ENCODE assay signal across 1 cellular context in the genomic region with DNA sequence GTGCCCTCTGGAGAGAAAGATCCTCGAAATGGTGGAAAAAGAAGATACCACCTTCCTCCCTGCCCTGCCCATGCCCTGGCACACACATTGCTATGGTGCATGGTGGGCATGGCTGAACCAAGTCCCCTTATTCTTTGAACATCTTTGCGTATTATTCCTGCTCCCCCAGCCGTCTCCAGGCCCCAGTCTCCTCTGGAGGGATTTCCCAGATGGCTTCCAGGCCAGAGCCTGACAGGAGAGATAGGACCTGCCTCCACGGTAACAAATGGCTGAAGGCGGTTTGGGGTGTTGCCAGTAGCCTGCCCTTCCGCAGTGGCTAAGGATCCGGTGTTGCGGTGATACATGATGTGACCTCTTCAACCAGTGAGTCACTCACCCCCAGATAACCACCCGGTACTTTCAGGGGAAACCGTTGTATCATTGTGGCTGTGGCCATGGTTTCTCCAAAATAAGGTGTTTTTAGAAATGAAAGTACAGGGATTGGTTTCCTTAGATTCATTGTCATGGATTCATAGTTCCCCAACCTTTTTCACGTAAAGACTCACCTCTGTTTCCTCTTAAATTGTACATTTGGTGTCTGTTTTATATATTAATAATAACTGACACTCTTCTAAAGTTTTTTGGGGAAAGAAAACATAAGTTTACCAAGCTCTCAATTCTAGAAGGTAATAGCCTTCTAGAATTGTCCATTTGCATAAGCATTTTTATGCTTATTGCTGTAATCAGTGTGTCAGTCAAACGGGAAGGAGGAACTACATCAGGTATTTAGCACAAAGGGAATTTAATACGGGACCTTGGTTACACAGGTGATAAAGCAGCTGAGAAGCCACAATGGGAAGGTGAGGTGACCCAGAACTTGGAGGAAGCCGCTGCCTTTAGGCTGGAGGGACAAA.
TF ChIP-seq lines count a peak whose summit lies in the region.

No MANE protein-coding gene starts in this region.

TF ChIP-seq in K562, 482 proteins besides CTCF, POLR2A, EP300 and RAD21 (continued from another document and continues in another):
- TF ChIP-seq, protein P1, sequence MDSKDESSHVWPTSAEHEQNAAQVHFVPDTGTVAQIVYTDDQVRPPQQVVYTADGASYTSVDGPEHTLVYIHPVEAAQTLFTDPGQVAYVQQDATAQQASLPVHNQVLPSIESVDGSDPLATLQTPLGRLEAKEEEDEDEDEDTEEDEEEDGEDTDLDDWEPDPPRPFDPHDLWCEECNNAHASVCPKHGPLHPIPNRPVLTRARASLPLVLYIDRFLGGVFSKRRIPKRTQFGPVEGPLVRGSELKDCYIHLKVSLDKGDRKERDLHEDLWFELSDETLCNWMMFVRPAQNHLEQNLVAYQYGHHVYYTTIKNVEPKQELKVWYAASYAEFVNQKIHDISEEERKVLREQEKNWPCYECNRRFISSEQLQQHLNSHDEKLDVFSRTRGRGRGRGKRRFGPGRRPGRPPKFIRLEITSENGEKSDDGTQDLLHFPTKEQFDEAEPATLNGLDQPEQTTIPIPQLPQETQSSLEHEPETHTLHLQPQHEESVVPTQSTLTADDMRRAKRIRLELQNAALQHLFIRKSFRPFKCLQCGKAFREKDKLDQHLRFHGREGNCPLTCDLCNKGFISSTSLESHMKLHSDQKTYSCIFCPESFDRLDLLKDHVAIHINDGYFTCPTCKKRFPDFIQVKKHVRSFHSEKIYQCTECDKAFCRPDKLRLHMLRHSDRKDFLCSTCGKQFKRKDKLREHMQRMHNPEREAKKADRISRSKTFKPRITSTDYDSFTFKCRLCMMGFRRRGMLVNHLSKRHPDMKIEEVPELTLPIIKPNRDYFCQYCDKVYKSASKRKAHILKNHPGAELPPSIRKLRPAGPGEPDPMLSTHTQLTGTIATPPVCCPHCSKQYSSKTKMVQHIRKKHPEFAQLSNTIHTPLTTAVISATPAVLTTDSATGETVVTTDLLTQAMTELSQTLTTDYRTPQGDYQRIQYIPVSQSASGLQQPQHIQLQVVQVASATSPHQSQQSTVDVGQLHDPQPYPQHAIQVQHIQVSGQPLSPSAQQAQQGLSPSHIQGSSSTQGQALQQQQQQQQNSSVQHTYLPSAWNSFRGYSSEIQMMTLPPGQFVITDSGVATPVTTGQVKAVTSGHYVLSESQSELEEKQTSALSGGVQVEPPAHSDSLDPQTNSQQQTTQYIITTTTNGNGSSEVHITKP (IDR thresholded peaks at IDR 0.05; ENCODE audit: partially characterized antibody), result peak; percentile 4
- no peak for TF ChIP-seq POU5F1 (IDR thresholded peaks at IDR 0.05; ENCODE audit: borderline replicate concordance, low read depth, low read length, partially characterized antibody)
- no peak for TF ChIP-seq IRF2 (CRISPR knock-in tag; IDR thresholded peaks at IDR 0.05)
- TF ChIP-seq RBM25 (IDR thresholded peaks at IDR 0.05; ENCODE audit: low read depth, low read length, severe bottlenecking), result no peak
- TF ChIP-seq, protein P2, sequence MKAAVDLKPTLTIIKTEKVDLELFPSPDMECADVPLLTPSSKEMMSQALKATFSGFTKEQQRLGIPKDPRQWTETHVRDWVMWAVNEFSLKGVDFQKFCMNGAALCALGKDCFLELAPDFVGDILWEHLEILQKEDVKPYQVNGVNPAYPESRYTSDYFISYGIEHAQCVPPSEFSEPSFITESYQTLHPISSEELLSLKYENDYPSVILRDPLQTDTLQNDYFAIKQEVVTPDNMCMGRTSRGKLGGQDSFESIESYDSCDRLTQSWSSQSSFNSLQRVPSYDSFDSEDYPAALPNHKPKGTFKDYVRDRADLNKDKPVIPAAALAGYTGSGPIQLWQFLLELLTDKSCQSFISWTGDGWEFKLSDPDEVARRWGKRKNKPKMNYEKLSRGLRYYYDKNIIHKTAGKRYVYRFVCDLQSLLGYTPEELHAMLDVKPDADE (conservative IDR thresholded peaks at IDR 0.05; ENCODE audit: control insufficient read depth, low read depth, low read length), result peak; percentile 68; the same call in 1 of the 2 replicates
- TF ChIP-seq ZNF75A (CRISPR knock-in tag; IDR thresholded peaks at IDR 0.05), result 0 out of 2 replicates have a peak, but pooled peaks have one; percentile 27
- no peak; the same call in 1 of the 2 replicates for TF ChIP-seq MGA (IDR thresholded peaks at IDR 0.05)
- peak; percentile 41 for TF ChIP-seq TBP (optimal IDR thresholded peaks at IDR 0.05; ENCODE audit: low read depth, low read length)
- TF ChIP-seq PTBP1 (IDR thresholded peaks at IDR 0.05; ENCODE audit: low read depth, low read length), result no peak
- no peak for TF ChIP-seq POLR3A (IDR thresholded peaks at IDR 0.05; ENCODE audit: borderline replicate concordance, extremely low read depth, insufficient read depth, insufficient read length)
- no peak for TF ChIP-seq ZFP1 (CRISPR knock-in tag; IDR thresholded peaks at IDR 0.05)
- peak; percentile 70 for TF ChIP-seq ATF4 (CRISPR knock-in tag; IDR thresholded peaks at IDR 0.05)
- no peak for TF ChIP-seq ZKSCAN3 (CRISPR knock-in tag; IDR thresholded peaks at IDR 0.05)
- peak; percentile 92 for TF ChIP-seq DMBX1 (CRISPR knock-in tag; IDR thresholded peaks at IDR 0.05; ENCODE audit: borderline replicate concordance)
- TF ChIP-seq FOXJ3 (CRISPR knock-in tag; IDR thresholded peaks at IDR 0.05), result peak; percentile 94
- TF ChIP-seq, protein P3, sequence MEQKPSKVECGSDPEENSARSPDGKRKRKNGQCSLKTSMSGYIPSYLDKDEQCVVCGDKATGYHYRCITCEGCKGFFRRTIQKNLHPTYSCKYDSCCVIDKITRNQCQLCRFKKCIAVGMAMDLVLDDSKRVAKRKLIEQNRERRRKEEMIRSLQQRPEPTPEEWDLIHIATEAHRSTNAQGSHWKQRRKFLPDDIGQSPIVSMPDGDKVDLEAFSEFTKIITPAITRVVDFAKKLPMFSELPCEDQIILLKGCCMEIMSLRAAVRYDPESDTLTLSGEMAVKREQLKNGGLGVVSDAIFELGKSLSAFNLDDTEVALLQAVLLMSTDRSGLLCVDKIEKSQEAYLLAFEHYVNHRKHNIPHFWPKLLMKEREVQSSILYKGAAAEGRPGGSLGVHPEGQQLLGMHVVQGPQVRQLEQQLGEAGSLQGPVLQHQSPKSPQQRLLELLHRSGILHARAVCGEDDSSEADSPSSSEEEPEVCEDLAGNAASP (IDR thresholded peaks at IDR 0.05), result no peak
- TF ChIP-seq ZNF395 (CRISPR knock-in tag; IDR thresholded peaks at IDR 0.05), result peak; percentile 91
- TF ChIP-seq ZNF766 (CRISPR knock-in tag; conservative IDR thresholded peaks at IDR 0.05), result peak; percentile 95
- TF ChIP-seq SRSF1 (IDR thresholded peaks at IDR 0.05; ENCODE audit: low read depth, low read length), result no peak
- TF ChIP-seq NFRKB (IDR thresholded peaks at IDR 0.05; ENCODE audit: low read depth), result peak; percentile 56; the same call in 1 of the 2 replicates
- peak; percentile 91 for TF ChIP-seq ZNF584 (CRISPR knock-in tag; IDR thresholded peaks at IDR 0.05; ENCODE audit: low read depth)
- TF ChIP-seq ZNF224 (CRISPR knock-in tag; IDR thresholded peaks at IDR 0.05), result no peak
- TF ChIP-seq ZNF174 (CRISPR knock-in tag; IDR thresholded peaks at IDR 0.05), result no peak
- no peak for TF ChIP-seq ELF2 (CRISPR knock-in tag; IDR thresholded peaks at IDR 0.05)
- TF ChIP-seq CTBP1 (IDR thresholded peaks at IDR 0.05; ENCODE audit: borderline replicate concordance), result peak; percentile 92
- TF ChIP-seq RBM17 (IDR thresholded peaks at IDR 0.05; ENCODE audit: borderline replicate concordance, low read depth, low read length), result no peak
- TF ChIP-seq CEBPG (CRISPR knock-in tag; IDR thresholded peaks at IDR 0.05), result no peak
- TF ChIP-seq CEBPG (tag; conservative IDR thresholded peaks at IDR 0.05 in 1 of 2, IDR thresholded peaks at IDR 0.05 in 1 of 2), result no peak
- peak; percentile 94 for TF ChIP-seq ELF4 (CRISPR knock-in tag; IDR thresholded peaks at IDR 0.05)
- 0 out of 2 replicates have a peak, but pooled peaks have one; percentile 29 for TF ChIP-seq ZSCAN29 (IDR thresholded peaks at IDR 0.05)
- TF ChIP-seq CBX3 (IDR thresholded peaks at IDR 0.05; ENCODE audit: borderline replicate concordance in 1 of 2, low read length in 2 of 2), result peak in 1 of 2 experiments; percentile 25; a peak in 1 of 3 replicates
- TF ChIP-seq, protein P4, sequence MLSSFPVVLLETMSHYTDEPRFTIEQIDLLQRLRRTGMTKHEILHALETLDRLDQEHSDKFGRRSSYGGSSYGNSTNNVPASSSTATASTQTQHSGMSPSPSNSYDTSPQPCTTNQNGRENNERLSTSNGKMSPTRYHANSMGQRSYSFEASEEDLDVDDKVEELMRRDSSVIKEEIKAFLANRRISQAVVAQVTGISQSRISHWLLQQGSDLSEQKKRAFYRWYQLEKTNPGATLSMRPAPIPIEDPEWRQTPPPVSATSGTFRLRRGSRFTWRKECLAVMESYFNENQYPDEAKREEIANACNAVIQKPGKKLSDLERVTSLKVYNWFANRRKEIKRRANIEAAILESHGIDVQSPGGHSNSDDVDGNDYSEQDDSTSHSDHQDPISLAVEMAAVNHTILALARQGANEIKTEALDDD (IDR thresholded peaks at IDR 0.05), result peak; percentile 64; the same call in 1 of the 2 replicates
- peak; percentile 82 for TF ChIP-seq BACH1 (tag; IDR thresholded peaks at IDR 0.05)
